ENCODE assay signal across 22 cellular contexts in genomic region chr10:114441107-114441506, GRCh38. TPM values are rescaled to one million over a fixed set of nuclear protein-coding genes. Genes with fewer than 3 reads are reported as not detected.
DNase-seq lines count a peak whose midpoint lies in the region; ATAC-seq, FAIRE-seq and TF ChIP-seq lines count a peak whose summit lies in the region.
"Had no signal": no experiment of that assay in that cellular context is flagged by ENCODE, and none has a peak within 500 bp of the region (broad histone marks: within the 10 kb centered on the region; RNA-seq: fewer than 3 reads in every experiment).

No MANE protein-coding gene starts in this region.

- no peak for ATAC-seq in CD8-positive, alpha-beta T cell
- no peak for ATAC-seq in stimulated activated naive CD8-positive, alpha-beta T cell treated with anti-CD3 and anti-CD28 coated beads, Interleukin-15, Interleukin-2, amounts not matched to agents 100 U/mL and 50 U/mL, for 24 hours

- TF ChIP-seq POLR2A in endothelial cell of umbilical vein (IDR thresholded peaks at IDR 0.05; ENCODE audit: low read depth, low read length), result no peak

- H3K4me3 Mint-ChIP-seq in activated naive CD4-positive, alpha-beta T cell treated with anti-CD3 and anti-CD28 coated beads, Interleukin-2, amount 50 U/mL, for 24 hours, result no peak overlapping the region
- H3K4me3 Mint-ChIP-seq in activated naive CD4-positive, alpha-beta T cell treated with anti-CD3 and anti-CD28 coated beads, Interleukin-2, amount 10 ng/mL, durations not matched to agents 7 days and 5 days, result no peak overlapping the region
- no peak overlapping the region for H3K4me3 Mint-ChIP-seq in CD8-positive, alpha-beta T cell
- H3K4me3 Mint-ChIP-seq: CD14-positive monocyte; CD8-positive, alpha-beta memory T cell had no signal

- no peaks in the 10 kb centered on the region for H3K9me1 ChIP-seq in endothelial cell of umbilical vein (replicated peaks; ENCODE audit: control insufficient read depth, extremely low read depth, insufficient read depth, low read length)

- no peaks in the 10 kb centered on the region for H3K9me3 ChIP-seq in CD8-positive, alpha-beta T cell (ENCODE audit: low read length)
- no peaks in the 10 kb centered on the region for H3K9me3 ChIP-seq in endothelial cell of umbilical vein (replicated peaks; ENCODE audit: control insufficient read depth, insufficient read depth, low read length)
- H3K9me3 ChIP-seq: BLaER1, HAP-1 had no signal

- no peak for TF ChIP-seq CTCF in CD8-positive, alpha-beta T cell (IDR thresholded peaks at IDR 0.05)
- no peak for TF ChIP-seq CTCF in endothelial cell of umbilical vein (IDR thresholded peaks at IDR 0.05; ENCODE audit: extremely low read depth in 1 of 2, insufficient read depth in 1 of 2, low read depth in 1 of 2, low read length in 2 of 2)

- no TSS peak for BruUV-seq in endothelial cell of umbilical vein (replicated peaks; lab: Mats Ljungman, UMichigan)

- H3K9ac ChIP-seq in endothelial cell of umbilical vein (replicated peaks; ENCODE audit: extremely low read depth, insufficient read depth, low read length), result no peak overlapping the region
- H3K9ac ChIP-seq: BLaER1, GM23248 had no signal

- H3K27me3 Mint-ChIP-seq in activated naive CD4-positive, alpha-beta T cell treated with anti-CD3 and anti-CD28 coated beads, Interleukin-2, amount 50 U/mL, for 24 hours, result no peaks in the 10 kb centered on the region
- H3K27me3 Mint-ChIP-seq in activated naive CD4-positive, alpha-beta T cell treated with anti-CD3 and anti-CD28 coated beads, Interleukin-2, amount 10 ng/mL, durations not matched to agents 7 days and 5 days, result no peaks in the 10 kb centered on the region
- no peaks in the 10 kb centered on the region for H3K27me3 Mint-ChIP-seq in CD8-positive, alpha-beta T cell (ENCODE audit: low read depth)
- H3K27me3 Mint-ChIP-seq: CD8-positive, alpha-beta memory T cell had no signal

- H3K36me3 Mint-ChIP-seq in activated naive CD4-positive, alpha-beta T cell treated with anti-CD3 and anti-CD28 coated beads, Interleukin-2, amount 50 U/mL, for 24 hours, result peaks cover 28% of the 10 kb centered on the region
- peaks cover 75% of the 10 kb centered on the region for H3K36me3 Mint-ChIP-seq in activated naive CD4-positive, alpha-beta T cell treated with anti-CD3 and anti-CD28 coated beads, Interleukin-2, amount 10 ng/mL, durations not matched to agents 7 days and 5 days
- peaks cover 94% of the 10 kb centered on the region for H3K36me3 Mint-ChIP-seq in CD8-positive, alpha-beta T cell
- H3K36me3 Mint-ChIP-seq: CD14-positive monocyte had no signal

- no peaks in the 10 kb centered on the region for H3K79me2 ChIP-seq in endothelial cell of umbilical vein (ENCODE audit: control insufficient read depth, insufficient read depth, low read length)

- peak; percentile 24 for FAIRE-seq in endothelial cell of umbilical vein (lab: Jason Lieb, UNC)
- FAIRE-seq: G401.6, GM12892, GM18507 had no signal

- intact Hi-C loops in CD8-positive, alpha-beta T cell (cut with DNase I, micrococcal nuclease), result no loop called here
- intact Hi-C loops in endothelial cell of umbilical vein (cut with micrococcal nuclease), result no loop called here

- dilution Hi-C loops in endothelial cell of umbilical vein (cut with MboI; ENCODE audit: extremely low pct_ligation_motif_present, low sequenced_read_pairs), result no loop called here

- H2AFZ ChIP-seq in endothelial cell of umbilical vein (ENCODE audit: low read depth, low read length), result no peak overlapping the region
- H2AFZ ChIP-seq: GM23248 had no signal

- peaks cover 65% of the 10 kb centered on the region for H3K36me3 ChIP-seq in CD8-positive, alpha-beta T cell (ENCODE audit: insufficient read depth, low read length)
- peaks cover 2 to 44% of the 10 kb centered on the region in 2 experiments for H3K36me3 ChIP-seq in endothelial cell of umbilical vein (ENCODE audit: control insufficient read depth in 2 of 2, extremely low read depth in 1 of 2, insufficient read depth in 2 of 2, low read length in 2 of 2)
- H3K36me3 ChIP-seq: BLaER1 had no signal

- POLR2A ChIA-PET in CD8-positive, alpha-beta T cell (lab: Charles Lee), result no interaction called here
- POLR2A ChIA-PET in endothelial cell of umbilical vein (lab: Charles Lee), result no interaction called here

- no peaks in the 10 kb centered on the region for H3K27me3 ChIP-seq in CD8-positive, alpha-beta T cell (ENCODE audit: insufficient read depth, low read length)
- no peaks in the 10 kb centered on the region for H3K27me3 ChIP-seq in endothelial cell of umbilical vein (ENCODE audit: control insufficient read depth in 2 of 2, insufficient read depth in 2 of 2, low read length in 2 of 2)
- H3K27me3 ChIP-seq: BLaER1 had no signal

- no peaks in the 10 kb centered on the region for H4K20me1 ChIP-seq in endothelial cell of umbilical vein (replicated peaks; ENCODE audit: control insufficient read depth, extremely low read depth, insufficient read depth, low read length)
- H4K20me1 ChIP-seq: BLaER1 had no signal

- peak overlapping the region; percentile 31 for H3K27ac Mint-ChIP-seq in activated naive CD4-positive, alpha-beta T cell treated with anti-CD3 and anti-CD28 coated beads, Interleukin-2, amount 50 U/mL, for 24 hours
- no peak overlapping the region for H3K27ac Mint-ChIP-seq in activated naive CD4-positive, alpha-beta T cell treated with anti-CD3 and anti-CD28 coated beads, Interleukin-2, amount 10 ng/mL, durations not matched to agents 7 days and 5 days
- H3K27ac Mint-ChIP-seq in CD8-positive, alpha-beta T cell, result peak overlapping the region; percentile 43
- H3K27ac Mint-ChIP-seq: CD14-positive monocyte; CD8-positive, alpha-beta memory T cell had no signal

- no peak overlapping the region for H3K4me2 ChIP-seq in endothelial cell of umbilical vein (ENCODE audit: insufficient read depth, low read length)
- H3K4me2 ChIP-seq: BLaER1 had no signal

- CTCF ChIA-PET in activated naive CD4-positive, alpha-beta T cell treated with anti-CD3 and anti-CD28 coated beads, Interleukin-2, amount 10 ng/mL, durations not matched to agents 7 days and 5 days (lab: Charles Lee), result interaction anchor here (1.5 kb wide), 1 partner anchor 137 kb away, joined by 5 read pairs; no protein-coding TSS in a partner anchor
- CTCF ChIA-PET in CD8-positive, alpha-beta T cell (lab: Charles Lee), result interaction anchor here (0.6 to 0.8 kb wide), 2 partner anchors 11 to 137 kb away, joined by 3 read pairs; no protein-coding TSS in a partner anchor
- CTCF ChIA-PET in endothelial cell of umbilical vein (lab: Charles Lee), result interaction anchor here (3.0 kb wide), 1 partner anchor 137 kb away, joined by 15 read pairs; no protein-coding TSS in a partner anchor

- H3K4me1 ChIP-seq in CD8-positive, alpha-beta T cell (ENCODE audit: insufficient read depth, low read length), result no peaks in the 10 kb centered on the region
- peaks cover 2% of the 10 kb centered on the region for H3K4me1 ChIP-seq in endothelial cell of umbilical vein (ENCODE audit: control insufficient read depth, extremely low read depth, insufficient read depth, low read length)
- H3K4me1 ChIP-seq: HAP-1 had no signal

- DNase-seq in activated naive CD4-positive, alpha-beta T cell treated with anti-CD3 and anti-CD28 coated beads, Interleukin-2, amount 10 ng/mL, durations not matched to agents 7 days and 5 days, result no peak
- no peak for DNase-seq in CD8-positive, alpha-beta T cell
- DNase-seq in endothelial cell of umbilical vein (ENCODE audit: low read depth, low spot score) (no peak), GM03348 (ENCODE audit: low spot score) (no peak), kidney tubule cell (ENCODE audit: low spot score) (no peak)
- DNase-seq in stimulated activated naive CD8-positive, alpha-beta T cell treated with anti-CD3 and anti-CD28 coated beads, Interleukin-15, Interleukin-2, amounts not matched to agents 100 U/mL and 50 U/mL, for 24 hours, result no peak
- DNase-seq: 8988T; CD8-positive, alpha-beta memory T cell; COR-L47; DMS 273 treated with DMSO at 0.1 percent for 48 hours; DMS53; DND-41; EL; GM23248 had no signal

- no peak overlapping the region for H3K4me3 ChIP-seq in CD8-positive, alpha-beta T cell (ENCODE audit: low read depth, low read length)
- no peak overlapping the region for H3K4me3 ChIP-seq in endothelial cell of umbilical vein (replicated peaks in 1 of 3; ENCODE audit: insufficient read depth in 1 of 3, low read depth in 1 of 3, low read length in 3 of 3)
- H3K4me3 ChIP-seq: BLaER1, GM23248, HAP-1 had no signal

- H3K27ac ChIP-seq in CD8-positive, alpha-beta T cell (ENCODE audit: low read depth, low read length), result no peak overlapping the region
- H3K27ac ChIP-seq in endothelial cell of umbilical vein (ENCODE audit: insufficient read depth, low read depth, low read length), result no peak overlapping the region
- H3K27ac ChIP-seq: BLaER1, GM23248 had no signal

- H3K4me1 Mint-ChIP-seq in activated naive CD4-positive, alpha-beta T cell treated with anti-CD3 and anti-CD28 coated beads, Interleukin-2, amount 50 U/mL, for 24 hours, result peaks cover 4% of the 10 kb centered on the region
- H3K4me1 Mint-ChIP-seq in activated naive CD4-positive, alpha-beta T cell treated with anti-CD3 and anti-CD28 coated beads, Interleukin-2, amount 10 ng/mL, durations not matched to agents 7 days and 5 days, result no peaks in the 10 kb centered on the region
- H3K4me1 Mint-ChIP-seq in CD8-positive, alpha-beta T cell (ENCODE audit: low read depth), result no peaks in the 10 kb centered on the region
- H3K4me1 Mint-ChIP-seq: CD14-positive monocyte; CD8-positive, alpha-beta memory T cell had no signal

- no peaks in the 10 kb centered on the region for H3K9me3 Mint-ChIP-seq in activated naive CD4-positive, alpha-beta T cell treated with anti-CD3 and anti-CD28 coated beads, Interleukin-2, amount 50 U/mL, for 24 hours
- H3K9me3 Mint-ChIP-seq in activated naive CD4-positive, alpha-beta T cell treated with anti-CD3 and anti-CD28 coated beads, Interleukin-2, amount 10 ng/mL, durations not matched to agents 7 days and 5 days, result no peaks in the 10 kb centered on the region
- H3K9me3 Mint-ChIP-seq in CD8-positive, alpha-beta T cell, result no peaks in the 10 kb centered on the region
- H3K9me3 Mint-ChIP-seq: CD14-positive monocyte; CD8-positive, alpha-beta memory T cell had no signal

TF ChIP-seq in endothelial cell of umbilical vein, 7 proteins besides CTCF, POLR2A, EP300 and RAD21 (continues in another document):
- TF ChIP-seq MYC (IDR thresholded peaks at IDR 0.05; ENCODE audit: low read depth, low read length) (no peak), GATA2 (IDR thresholded peaks at IDR 0.05; ENCODE audit: insufficient read depth, insufficient read length, low read depth, low read length) (no peak), FOS (IDR thresholded peaks at IDR 0.05; ENCODE audit: borderline replicate concordance, insufficient read depth, low read length) (no peak)

RNA-seq across cellular contexts. Expression of gene AFAP1L2, which starts 36.8 kb away (rescaled TPM):
- under 1 TPM; 0.39 to 0.49 TPM for total RNA-seq in CD8-positive, alpha-beta T cell
- total RNA-seq in endothelial cell of umbilical vein, result 1.6 and 4.1 TPM in 2 replicates
- polyA plus RNA-seq in endothelial cell of umbilical vein, result 0.53 and 0.90 TPM in 2 replicates
- 0.52 and 0.63 TPM in 2 replicates for polyA plus RNA-seq in endothelial cell of umbilical vein (2011; cell fraction: cytosol; rRNA removed)
- polyA plus RNA-seq in endothelial cell of umbilical vein (2011; cell fraction: nucleus; rRNA removed), result 2.1 and 2.2 TPM in 2 replicates
- polyA plus RNA-seq in endothelial cell of umbilical vein (2012), result 0.05 TPM in 2 replicates
- polyA minus RNA-seq in endothelial cell of umbilical vein, result 0.59 and 0.75 TPM in 2 replicates
- not detected for polyA minus RNA-seq in endothelial cell of umbilical vein (2011; cell fraction: cytosol; rRNA and poly(A)+ RNA removed)
- polyA minus RNA-seq in endothelial cell of umbilical vein (2011; cell fraction: nucleus; rRNA and poly(A)+ RNA removed), result 0.91 and 1.2 TPM in 2 replicates
- total RNA-seq: A673, GM23248 had no signal
- polyA plus RNA-seq: GM23248 had no signal
